8 cellular contexts compared by ENCODE assay signal in the genomic region with DNA sequence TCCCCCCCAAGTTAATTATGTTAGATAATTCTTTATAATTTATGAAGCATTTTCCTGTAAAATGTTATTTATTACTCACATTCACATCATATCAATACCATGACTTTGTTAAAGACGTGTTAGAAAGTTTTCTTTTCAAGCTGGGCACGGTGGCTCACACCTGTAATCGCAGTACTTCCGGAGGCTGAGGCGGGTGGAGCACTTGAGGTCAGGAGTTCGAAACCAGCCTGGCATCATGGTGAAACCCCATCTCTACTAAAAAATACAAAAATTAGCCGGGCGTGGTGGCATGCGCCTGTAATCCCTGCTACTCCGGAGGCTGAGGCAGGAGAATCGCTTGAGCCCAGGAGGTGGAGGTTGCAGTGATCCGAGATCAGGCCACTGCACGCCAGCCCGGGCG. TPM values are rescaled to one million over a fixed set of nuclear protein-coding genes. Genes with fewer than 3 reads are reported as not detected.
"Had no signal": no experiment of that assay in that cellular context is flagged by ENCODE, and none has a peak within 500 bp of the region (broad histone marks: within the 10 kb centered on the region; RNA-seq: fewer than 3 reads in every experiment).

No MANE protein-coding gene starts in this region.

RNA-seq across cellular contexts. Expression of a gene that starts 37.1 kb away (rescaled TPM):
- total RNA-seq: activated CD8-positive, alpha-beta memory T cell treated with anti-CD3 and anti-CD28 coated beads for 36 hours; cardiac septum; colonic mucosa; epithelial cell of proximal tubule; left cardiac atrium; lung microvascular endothelial cell; naive thymus-derived CD8-positive, alpha-beta T cell; posterior vena cava had no signal
- polyA plus RNA-seq: naive thymus-derived CD8-positive, alpha-beta T cell had no signal

RNA-seq across cellular contexts. Expression of a gene that starts 44.0 kb away (rescaled TPM):
- total RNA-seq: activated CD8-positive, alpha-beta memory T cell treated with anti-CD3 and anti-CD28 coated beads for 36 hours; epithelial cell of proximal tubule; lung microvascular endothelial cell; naive thymus-derived CD8-positive, alpha-beta T cell had no signal
- polyA plus RNA-seq: naive thymus-derived CD8-positive, alpha-beta T cell had no signal
